ENCODE assay signal across 8 cellular contexts in the genomic region with DNA sequence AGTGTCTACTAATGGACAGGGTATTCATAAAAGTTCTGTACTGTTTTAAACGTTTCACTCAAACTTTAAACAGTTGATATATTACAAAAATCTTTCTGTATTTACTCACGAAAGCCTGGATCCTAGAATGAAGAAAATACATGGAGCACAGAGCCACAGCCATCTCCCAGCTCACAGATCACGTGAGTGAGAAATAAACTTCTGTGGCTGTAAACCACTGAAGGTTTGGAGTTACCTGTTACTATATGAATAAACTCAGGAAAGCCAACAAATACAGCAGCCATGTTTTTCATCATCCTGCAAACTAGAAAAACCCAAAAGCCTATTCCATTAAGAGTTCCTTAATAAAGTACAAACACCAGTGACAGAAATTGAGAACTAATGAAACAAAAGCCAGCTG. TPM values are rescaled to one million over a fixed set of nuclear protein-coding genes. Genes with fewer than 3 reads are reported as not detected.
DNase-seq lines count a peak whose midpoint lies in the region; ATAC-seq and TF ChIP-seq lines count a peak whose summit lies in the region.

No MANE protein-coding gene starts in this region.

- no peak for ATAC-seq in naive B cell (ENCODE audit: low read depth in 2 of 2)

- H3K27me3 Mint-ChIP-seq in dendritic cell treated with granulocyte-macrophage colony-stimulating factor and Interleukin-4, amounts not matched to agents 40 ng/mL and 50 ng/mL, for 4 days: no peaks in the 10 kb centered on the region
- H3K27me3 Mint-ChIP-seq in naive B cell: no peaks in the 10 kb centered on the region

- H3K4me2 ChIP-seq in Karpas-422 (ENCODE audit: low read depth, low read length, poor library complexity, severe bottlenecking): peak overlapping the region; percentile 84

- H4K20me1 ChIP-seq in Karpas-422 (ENCODE audit: insufficient read depth, low read depth, low read length): peaks cover 4% of the 10 kb centered on the region; the same call in 1 of the 2 replicates

- peak overlapping the region; percentile 79 for H3K9ac ChIP-seq in Karpas-422 (ENCODE audit: low read length)

- peaks cover 31% of the 10 kb centered on the region for H3K36me3 Mint-ChIP-seq in dendritic cell treated with granulocyte-macrophage colony-stimulating factor and Interleukin-4, amounts not matched to agents 40 ng/mL and 50 ng/mL, for 4 days (ENCODE audit: low read depth)
- H3K36me3 Mint-ChIP-seq in naive B cell: no peaks in the 10 kb centered on the region

- TF ChIP-seq CTCF in AG04449 (IDR thresholded peaks at IDR 0.05; ENCODE audit: insufficient read depth, low read length, missing control alignments): no peak

- POLR2A ChIA-PET in AG04449 (lab: Yijun Ruan, JAX): interaction anchor here (0.5 to 2.0 kb wide), 3 partner anchors 9 to 181 kb away, joined by 3 to 44 read pairs (median 6); partner anchors contain the start of gene HSP90B1

- H3K36me3 ChIP-seq in Karpas-422 (ENCODE audit: insufficient read depth, low read length): peaks cover 17% of the 10 kb centered on the region; the same call in 1 of the 2 replicates

- no peaks in the 10 kb centered on the region for H3K9me3 Mint-ChIP-seq in dendritic cell treated with granulocyte-macrophage colony-stimulating factor and Interleukin-4, amounts not matched to agents 40 ng/mL and 50 ng/mL, for 4 days
- no peaks in the 10 kb centered on the region for H3K9me3 Mint-ChIP-seq in naive B cell

- no peaks in the 10 kb centered on the region for H3K27me3 ChIP-seq in Karpas-422 (ENCODE audit: low read length)

- peak overlapping the region; percentile 62 for H3K27ac ChIP-seq in Karpas-422 (ENCODE audit: low read length)

- H3K9me2 ChIP-seq in Karpas-422 (replicated peaks; ENCODE audit: insufficient read depth, low read length): no peaks in the 10 kb centered on the region

- H3K4me1 Mint-ChIP-seq in dendritic cell treated with granulocyte-macrophage colony-stimulating factor and Interleukin-4, amounts not matched to agents 40 ng/mL and 50 ng/mL, for 4 days (ENCODE audit: low read depth): peaks cover 51% of the 10 kb centered on the region
- H3K4me1 Mint-ChIP-seq in naive B cell: peaks cover 36 to 40% (median 39%) of the 10 kb centered on the region in 3 donors

- no peak for DNase-seq in AG04449 (ENCODE audit: low read depth, low spot score)
- no peak for DNase-seq in Karpas-422
- DNase-seq in naive B cell: no peak
- no peak for DNase-seq in GM19238 (ENCODE audit: insufficient read length, low spot score)
- DNase-seq in SIG-M5 (lab: John Stamatoyannopoulos, UW): no peak
- DNase-seq in stimulated activated CD4-positive, alpha-beta T cell treated with anti-CD3 and anti-CD28 coated beads, Interleukin-1b, Interleukin-23, amount 100 ng/mL, for 48 hours: no peak
- DNase-seq in kidney tubule cell (ENCODE audit: low spot score): no peak

- H3K79me2 ChIP-seq in Karpas-422 (ENCODE audit: low read length): peaks cover 62% of the 10 kb centered on the region

- peak overlapping the region; percentile 99 for H3K4me3 Mint-ChIP-seq in dendritic cell treated with granulocyte-macrophage colony-stimulating factor and Interleukin-4, amounts not matched to agents 40 ng/mL and 50 ng/mL, for 4 days
- H3K4me3 Mint-ChIP-seq in naive B cell: peak overlapping the region; percentile 87 to 99 (median 96)

- intact Hi-C loops in dendritic cell treated with granulocyte-macrophage colony-stimulating factor and Interleukin-4, amounts not matched to agents 40 ng/mL and 50 ng/mL, for 4 days (cut with micrococcal nuclease): loop anchor here (1.0 to 2.0 kb wide), 2 partner anchors 8 to 34 kb away; partner anchors contain the start of gene HSP90B1

- H3K4me1 ChIP-seq in Karpas-422 (ENCODE audit: low read length): peaks cover 60% of the 10 kb centered on the region

- CTCF ChIA-PET in AG04449 (lab: Yijun Ruan, JAX): interaction anchor here (0.9 to 2.8 kb wide), 5 partner anchors 8 to 144 kb away, joined by 3 to 13 read pairs (median 5); a partner anchor contains a TSS

- H3K9me3 ChIP-seq in Karpas-422 (ENCODE audit: low read length): no peaks in the 10 kb centered on the region

- peak overlapping the region; percentile 98 for H3K4me3 ChIP-seq in AG04449 (ENCODE audit: low read depth, low read length)
- peak overlapping the region; percentile 79 for H3K4me3 ChIP-seq in Karpas-422 (ENCODE audit: low read length)

- peak overlapping the region; percentile 99 for H3K27ac Mint-ChIP-seq in dendritic cell treated with granulocyte-macrophage colony-stimulating factor and Interleukin-4, amounts not matched to agents 40 ng/mL and 50 ng/mL, for 4 days
- peak overlapping the region; percentile 98 to 99 (median 98) for H3K27ac Mint-ChIP-seq in naive B cell

- no peak overlapping the region for H2AFZ ChIP-seq in Karpas-422 (ENCODE audit: low read length)

RNA-seq across cellular contexts. Expression of gene TDG, which starts 0.9 kb away (rescaled TPM):
- 28.0 and 38.9 TPM in 2 replicates for total RNA-seq in Karpas-422 (2014; rRNA removed; shearing (Covaris generic); ENCODE audit: low replicate concordance)
- 10 to 100 TPM; 19.3 to 27.1 (median 21.1) TPM for polyA plus RNA-seq in naive B cell (ENCODE audit: low read depth in 6 of 6)

RNA-seq across cellular contexts. Expression of gene HSP90B1, which starts 34.6 kb away (rescaled TPM):
- total RNA-seq in Karpas-422 (2014; rRNA removed; shearing (Covaris generic); ENCODE audit: low replicate concordance): 327 and 334 TPM in 2 replicates
- polyA plus RNA-seq in naive B cell (ENCODE audit: low read depth in 6 of 6): 100 to 1,000 TPM; 152 to 207 (median 177) TPM
